In the genomic region with DNA sequence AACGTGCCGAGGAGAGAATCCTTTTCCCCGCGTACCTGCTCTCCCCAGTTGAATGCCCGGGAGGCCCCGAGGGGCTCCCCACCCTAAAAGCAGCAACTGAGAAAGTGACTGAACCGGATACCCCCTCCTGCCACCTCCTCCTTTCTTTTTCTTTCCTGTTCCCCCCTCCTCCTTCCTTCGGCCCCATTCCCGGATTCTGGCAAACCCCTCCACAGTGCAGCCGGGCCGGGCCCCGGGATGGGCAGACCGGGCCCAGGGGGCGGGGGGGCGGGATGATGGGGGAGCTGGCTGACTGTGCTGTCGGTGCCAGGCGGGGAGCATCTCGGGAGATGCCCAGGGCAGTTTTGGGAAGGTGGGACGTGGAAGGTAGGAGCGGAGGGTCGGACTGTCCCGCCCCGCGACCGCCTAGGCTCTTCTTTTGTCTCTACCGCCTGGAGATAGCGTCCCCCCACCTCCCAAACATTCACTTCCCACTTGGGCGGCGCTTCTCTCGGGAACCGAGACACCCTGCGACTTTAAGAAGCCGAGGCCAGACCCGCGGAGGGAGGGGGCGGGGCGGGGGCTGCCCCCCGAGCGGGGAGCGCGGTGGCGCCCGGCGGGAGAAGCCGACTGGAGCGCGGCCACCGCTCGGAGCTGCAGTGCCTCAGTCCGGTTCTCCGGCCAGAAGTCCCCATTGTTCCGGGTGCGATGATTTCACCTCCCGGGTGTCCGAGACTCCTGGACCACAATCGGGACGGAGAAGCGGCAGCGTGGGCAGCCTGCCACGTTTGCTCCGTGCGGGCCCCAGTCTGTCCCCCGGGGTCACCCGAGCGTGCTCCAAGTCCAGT, we compare ENCODE assay signal across 8 cellular contexts. TPM values are rescaled to one million over a fixed set of nuclear protein-coding genes. Genes with fewer than 3 reads are reported as not detected.
DNase-seq lines count a peak whose midpoint lies in the region; ATAC-seq and TF ChIP-seq lines count a peak whose summit lies in the region.

No MANE protein-coding gene starts in this region.

- WGBS in upper lobe of left lung, 2 donors: 4 to 8% methylated on average over 34 to 40 of the region's 65 CpGs

- H3K9me3 Mint-ChIP-seq in CD4-positive, CD25-positive, alpha-beta regulatory T cell: peaks cover 0 to 13% (median 0%) of the 10 kb centered on the region in 7 donors
- H3K9me3 Mint-ChIP-seq in activated naive CD8-positive, alpha-beta T cell treated with anti-CD3 and anti-CD28 coated beads, Interleukin-2, amount 10 ng/mL, durations not matched to agents 7 days and 5 days: no peaks in the 10 kb centered on the region

- no peaks in the 10 kb centered on the region for H3K36me3 ChIP-seq in CD4-positive, CD25-positive, alpha-beta regulatory T cell (ENCODE audit: control insufficient read depth, insufficient read depth, low read length)
- no peaks in the 10 kb centered on the region for H3K36me3 ChIP-seq in upper lobe of left lung

- peak overlapping the region in 1 of 3 donors; percentile 43 for H3K27ac Mint-ChIP-seq in CD4-positive, CD25-positive, alpha-beta regulatory T cell
- H3K27ac Mint-ChIP-seq in activated naive CD8-positive, alpha-beta T cell treated with anti-CD3 and anti-CD28 coated beads, Interleukin-2, amount 10 ng/mL, durations not matched to agents 7 days and 5 days: no peak overlapping the region

- no peak for TF ChIP-seq CTCF in HFF-Myc (IDR thresholded peaks at IDR 0.05; ENCODE audit: low read depth, low read length, missing control alignments)
- TF ChIP-seq CTCF in upper lobe of left lung (IDR thresholded peaks at IDR 0.05): no peak

- peaks cover 3% of the 10 kb centered on the region for H3K36me3 Mint-ChIP-seq in CD4-positive, CD25-positive, alpha-beta regulatory T cell
- H3K36me3 Mint-ChIP-seq in activated naive CD8-positive, alpha-beta T cell treated with anti-CD3 and anti-CD28 coated beads, Interleukin-2, amount 10 ng/mL, durations not matched to agents 7 days and 5 days: no peaks in the 10 kb centered on the region

- H3K27me3 ChIP-seq in CD4-positive, CD25-positive, alpha-beta regulatory T cell (ENCODE audit: control insufficient read depth, insufficient read depth, low read length): peaks cover 62% of the 10 kb centered on the region
- H3K27me3 ChIP-seq in upper lobe of left lung: peaks cover 2 to 100% (median 82%) of the 10 kb centered on the region in 4 donors

- ATAC-seq in CD4-positive, CD25-positive, alpha-beta regulatory T cell (ENCODE audit: low read depth in 2 of 2): no peak
- no peak for ATAC-seq in activated naive CD8-positive, alpha-beta T cell treated with anti-CD3 and anti-CD28 coated beads, Interleukin-2, amount 10 ng/mL, durations not matched to agents 7 days and 5 days (ENCODE audit: low read depth)
- ATAC-seq in left colon: peak; percentile 40
- ATAC-seq in upper lobe of left lung (ENCODE audit: low FRiP score in 2 of 2): peak in 1 of 2 donors; percentile 29
- ATAC-seq in activated CD4-positive, CD25-positive, alpha-beta regulatory T cell treated with anti-CD3 and anti-CD28 coated beads, Interleukin-2, amount 50 U/mL, for 24 hours: no peak
- ATAC-seq in GM19328 (IDR thresholded peaks at IDR 0.05; ENCODE audit: unreplicated experiment): no peak

- H3K4me1 ChIP-seq in CD4-positive, CD25-positive, alpha-beta regulatory T cell (ENCODE audit: control insufficient read depth, insufficient read depth, low read length, poor library complexity, severe bottlenecking): peaks cover 56% of the 10 kb centered on the region
- peaks cover 40 to 63% (median 44%) of the 10 kb centered on the region in 4 donors for H3K4me1 ChIP-seq in upper lobe of left lung

- H3K9me3 ChIP-seq in CD4-positive, CD25-positive, alpha-beta regulatory T cell (ENCODE audit: control insufficient read depth in 2 of 2, low read length in 2 of 2): peaks cover 3 to 10% of the 10 kb centered on the region in 2 experiments
- H3K9me3 ChIP-seq in upper lobe of left lung: no peaks in the 10 kb centered on the region

- no peak overlapping the region for H3K4me3 ChIP-seq in CD4-positive, CD25-positive, alpha-beta regulatory T cell (ENCODE audit: low read depth, low read length)
- H3K4me3 ChIP-seq in HFF-Myc (replicated peaks; ENCODE audit: low read depth, low read length) (peak overlapping the region; percentile 55), upper lobe of left lung (peak overlapping the region in 3 of 4 donors; percentile 14 to 44 (median 40))

- POLR2A ChIA-PET in activated naive CD8-positive, alpha-beta T cell treated with anti-CD3 and anti-CD28 coated beads, Interleukin-2, amount 10 ng/mL, durations not matched to agents 7 days and 5 days (lab: Charles Lee): no interaction called here

- H3K27me3 Mint-ChIP-seq in CD4-positive, CD25-positive, alpha-beta regulatory T cell: peaks cover 85% of the 10 kb centered on the region
- peaks cover 88% of the 10 kb centered on the region for H3K27me3 Mint-ChIP-seq in activated naive CD8-positive, alpha-beta T cell treated with anti-CD3 and anti-CD28 coated beads, Interleukin-2, amount 10 ng/mL, durations not matched to agents 7 days and 5 days

- intact Hi-C loops in left colon (cut with DNase I, micrococcal nuclease): no loop called here

- H3K4me1 Mint-ChIP-seq in CD4-positive, CD25-positive, alpha-beta regulatory T cell: peaks cover 11 to 49% (median 30%) of the 10 kb centered on the region in 4 donors
- peaks cover 27% of the 10 kb centered on the region for H3K4me1 Mint-ChIP-seq in activated naive CD8-positive, alpha-beta T cell treated with anti-CD3 and anti-CD28 coated beads, Interleukin-2, amount 10 ng/mL, durations not matched to agents 7 days and 5 days

- peak in 1 of 3 donors; percentile 12 for DNase-seq in CD4-positive, CD25-positive, alpha-beta regulatory T cell
- DNase-seq in HFF-Myc (ENCODE audit: extremely low read depth, low read depth) (no peak), left colon (no peak), upper lobe of left lung (peak in 1 of 2 donors; percentile 85)
- DNase-seq in activated naive CD8-positive, alpha-beta T cell treated with anti-CD3 and anti-CD28 coated beads, Interleukin-2, amount 10 ng/mL, durations not matched to agents 7 days and 5 days: peak; percentile 31
- DNase-seq in stimulated activated CD4-positive, alpha-beta T cell treated with anti-CD3 and anti-CD28 coated beads, Interleukin-12 subunit alpha, Interleukin-12 subunit beta, amount 100 ng/mL, for 4 hours: no peak

- no peak overlapping the region for H3K27ac ChIP-seq in CD4-positive, CD25-positive, alpha-beta regulatory T cell (ENCODE audit: insufficient read depth, low read length, poor library complexity, severe bottlenecking)
- no peak overlapping the region for H3K27ac ChIP-seq in upper lobe of left lung

- TF ChIP-seq EP300 in upper lobe of left lung (IDR thresholded peaks at IDR 0.05): no peak

- no peak for TF ChIP-seq POLR2A in upper lobe of left lung (IDR thresholded peaks at IDR 0.05)

- peak overlapping the region; percentile 17 to 85 (median 60) for H3K4me3 Mint-ChIP-seq in CD4-positive, CD25-positive, alpha-beta regulatory T cell
- H3K4me3 Mint-ChIP-seq in activated naive CD8-positive, alpha-beta T cell treated with anti-CD3 and anti-CD28 coated beads, Interleukin-2, amount 10 ng/mL, durations not matched to agents 7 days and 5 days: peak overlapping the region; percentile 90

RNA-seq across cellular contexts. Expression of a gene that starts 8.2 kb away (rescaled TPM):
- total RNA-seq in CD4-positive, CD25-positive, alpha-beta regulatory T cell: 0.47 TPM
- not detected for polyA plus RNA-seq in CD4-positive, CD25-positive, alpha-beta regulatory T cell
- not detected for total RNA-seq in activated naive CD8-positive, alpha-beta T cell treated with anti-CD3 and anti-CD28 coated beads, Interleukin-2, amount 10 ng/mL, durations not matched to agents 7 days and 5 days
- under 1 TPM in 1 of 2 donors, not detected in 1; 0.11 TPM for total RNA-seq in left colon
- not detected for total RNA-seq in upper lobe of left lung

RNA-seq across cellular contexts. Expression of a gene that starts 9.2 kb away (rescaled TPM):
- total RNA-seq in CD4-positive, CD25-positive, alpha-beta regulatory T cell: not detected
- not detected for polyA plus RNA-seq in CD4-positive, CD25-positive, alpha-beta regulatory T cell
- total RNA-seq in activated naive CD8-positive, alpha-beta T cell treated with anti-CD3 and anti-CD28 coated beads, Interleukin-2, amount 10 ng/mL, durations not matched to agents 7 days and 5 days: not detected
- under 1 TPM in 1 of 2 donors, not detected in 1; 0.17 TPM for total RNA-seq in left colon
- total RNA-seq in upper lobe of left lung: not detected
